In genomic region chr7:151137841-151138540, GRCh38 we compare ENCODE assay signal across 31 cellular contexts. TPM values are rescaled to one million over a fixed set of nuclear protein-coding genes. Genes with fewer than 3 reads are reported as not detected.
DNase-seq lines count a peak whose midpoint lies in the region; ATAC-seq, FAIRE-seq and TF ChIP-seq lines count a peak whose summit lies in the region.
"Had no signal": no experiment of that assay in that cellular context is flagged by ENCODE, and none has a peak within 500 bp of the region (broad histone marks: within the 10 kb centered on the region; RNA-seq: fewer than 3 reads in every experiment).

No MANE protein-coding gene starts in this region.

- H3K27me3 ChIP-seq in SK-N-SH (ENCODE audit: insufficient read depth): no peaks in the 10 kb centered on the region
- no peaks in the 10 kb centered on the region for H3K27me3 ChIP-seq in endodermal cell (ENCODE audit: control insufficient read depth, insufficient read depth, low read length, poor library complexity, severe bottlenecking)
- H3K27me3 ChIP-seq in small intestine (ENCODE audit: control insufficient read depth in 2 of 2, insufficient read depth in 2 of 2, low read length in 2 of 2): no peaks in the 10 kb centered on the region
- H3K27me3 ChIP-seq: pancreas, SJCRH30, stomach, upper lobe of left lung had no signal

- H3K27ac ChIP-seq in SK-N-SH (ENCODE audit: low read depth in 2 of 2, low read length in 1 of 2) (no peak overlapping the region; a peak in 1 of 4 replicates), endodermal cell (ENCODE audit: low read depth, low read length) (no peak overlapping the region), small intestine (ENCODE audit: low read depth in 1 of 2, low read length in 1 of 2) (no peak overlapping the region)
- H3K27ac ChIP-seq: 22Rv1, epithelial cell of prostate, pancreas, SJCRH30, stomach, upper lobe of left lung had no signal

- H3K27me3 Mint-ChIP-seq in endodermal cell (ENCODE audit: insufficient read depth): no peaks in the 10 kb centered on the region
- H3K27me3 Mint-ChIP-seq: activated naive CD8-positive, alpha-beta T cell treated with anti-CD3 and anti-CD28 coated beads, Interleukin-2, amount 50 U/mL, for 24 hours; T-helper 17 cell had no signal

- peaks cover 47% of the 10 kb centered on the region for H3K36me3 Mint-ChIP-seq in endodermal cell (ENCODE audit: low read depth)

- TF ChIP-seq EP300 in SK-N-SH (IDR thresholded peaks at IDR 0.05; ENCODE audit: borderline replicate concordance in 1 of 2, low read depth in 1 of 2, low read length in 1 of 2): no peak

- no peak overlapping the region for H3K4me3 Mint-ChIP-seq in endodermal cell
- H3K4me3 Mint-ChIP-seq: activated CD8-positive, alpha-beta T cell treated with anti-CD3 and anti-CD28 coated beads, Interleukin-2, amount 10 ng/mL, durations not matched to agents 7 days and 5 days; activated naive CD8-positive, alpha-beta T cell treated with anti-CD3 and anti-CD28 coated beads, Interleukin-2, amount 50 U/mL, for 24 hours; brain; T-helper 17 cell had no signal

- ATAC-seq in SK-N-SH treated with all-trans-retinoic acid at 6 μM for 48 hours: no peak
- no peak for ATAC-seq in sciatic nerve
- no peak for ATAC-seq in GM18511 (IDR thresholded peaks at IDR 0.05; ENCODE audit: unreplicated experiment)
- ATAC-seq: activated CD8-positive, alpha-beta T cell treated with anti-CD3 and anti-CD28 coated beads, Interleukin-2, amount 10 ng/mL, durations not matched to agents 7 days and 5 days; activated naive CD8-positive, alpha-beta T cell treated with anti-CD3 and anti-CD28 coated beads, Interleukin-2, amount 50 U/mL, for 24 hours; left colon; pancreas; T-helper 17 cell had no signal

- CTCF ChIA-PET in SK-N-SH (lab: Yijun Ruan, JAX): interaction anchor here (0.9 to 10.0 kb wide), 8 partner anchors 10 to 107 kb away, joined by 3 to 73 read pairs (median 10); partner anchors contain the start of gene GBX1

- H3K36me3 ChIP-seq in SK-N-SH (replicated peaks in 1 of 2; ENCODE audit: control insufficient read depth in 1 of 2, insufficient read depth in 2 of 2, low read length in 1 of 2) (peaks cover 9 to 93% of the 10 kb centered on the region in 2 experiments), endodermal cell (ENCODE audit: control insufficient read depth, insufficient read depth, low read length) (peaks cover 42% of the 10 kb centered on the region), small intestine (ENCODE audit: control insufficient read depth in 2 of 2, insufficient read depth in 2 of 2, low read length in 2 of 2) (peaks cover 5 to 9% of the 10 kb centered on the region in 2 donors)

- H3K4me1 Mint-ChIP-seq in endodermal cell: peaks cover 30% of the 10 kb centered on the region
- H3K4me1 Mint-ChIP-seq: activated naive CD8-positive, alpha-beta T cell treated with anti-CD3 and anti-CD28 coated beads, Interleukin-2, amount 50 U/mL, for 24 hours had no signal

- no peaks in the 10 kb centered on the region for H3K9me2 ChIP-seq in SK-N-SH

- no peak overlapping the region for H2AFZ ChIP-seq in SK-N-SH (ENCODE audit: low read depth)

- H3K9ac ChIP-seq in SK-N-SH (no peak overlapping the region), endodermal cell (ENCODE audit: extremely low read depth, low read length, poor library complexity, severe bottlenecking) (no peak overlapping the region)

- H3K4me1 ChIP-seq in SK-N-SH (ENCODE audit: control insufficient read depth in 1 of 2, insufficient read depth in 2 of 2, low read depth in 1 of 2, low read length in 1 of 2) (peaks cover 0 to 15% of the 10 kb centered on the region in 2 experiments; a peak in 1 of 4 replicates), endodermal cell (ENCODE audit: control insufficient read depth, insufficient read depth, low read length) (no peaks in the 10 kb centered on the region), small intestine (ENCODE audit: control insufficient read depth in 2 of 2, insufficient read depth in 1 of 2, low read depth in 1 of 2, low read length in 1 of 2) (no peaks in the 10 kb centered on the region)
- H3K4me1 ChIP-seq: Caco-2, pancreas, SJCRH30, upper lobe of left lung had no signal

- TF ChIP-seq RAD21 in SK-N-SH (IDR thresholded peaks at IDR 0.05; ENCODE audit: low read length): no peak

- TF ChIP-seq CTCF in SK-N-SH (IDR thresholded peaks at IDR 0.05) (no peak), endodermal cell (conservative IDR thresholded peaks at IDR 0.05) (no peak)

- no peaks in the 10 kb centered on the region for H3K79me2 ChIP-seq in SK-N-SH (ENCODE audit: insufficient read depth)

- intact Hi-C loops in sciatic nerve (cut with DNase I): loop anchor here (5.0 kb wide), 1 partner anchor 34 kb away; no protein-coding TSS in a partner anchor

- H3K9me3 Mint-ChIP-seq in endodermal cell: no peaks in the 10 kb centered on the region
- H3K9me3 Mint-ChIP-seq: activated naive CD8-positive, alpha-beta T cell treated with anti-CD3 and anti-CD28 coated beads, Interleukin-2, amount 50 U/mL, for 24 hours had no signal

- no peak overlapping the region for H3K4me3 ChIP-seq in SK-N-SH (ENCODE audit: low read depth in 2 of 2, low read length in 1 of 2)
- no peak overlapping the region for H3K4me3 ChIP-seq in endodermal cell (ENCODE audit: low read length)
- H3K4me3 ChIP-seq in small intestine (ENCODE audit: low read depth in 1 of 2, low read length in 2 of 2): no peak overlapping the region
- H3K4me3 ChIP-seq: pancreas, SJCRH30, stomach, upper lobe of left lung had no signal

- no peak overlapping the region for H3K4me2 ChIP-seq in SK-N-SH

- DNase-seq in SK-N-SH (peak; percentile 63), endodermal cell (peak; percentile 73), iPS-NIHi11 (ENCODE audit: low spot score) (peak; percentile 55), sciatic nerve (ENCODE audit: low spot score) (peak; percentile 49), small intestine (no peak)
- no peak for DNase-seq in central memory CD4-positive, alpha-beta T cell
- DNase-seq: activated CD8-positive, alpha-beta T cell treated with anti-CD3 and anti-CD28 coated beads, Interleukin-2, amount 10 ng/mL, durations not matched to agents 7 days and 5 days; activated naive CD8-positive, alpha-beta T cell treated with anti-CD3 and anti-CD28 coated beads, Interleukin-2, amount 50 U/mL, for 24 hours; AML-193; dermis blood vessel endothelial cell; foreskin fibroblast; IMR-90; left colon; NCI-H1436 treated with DMSO at 0.1 percent for 48 hours; NCI-H2171; NCI-H748 treated with DMSO at 0.1 percent for 48 hours; stomach; upper lobe of left lung had no signal

- H3K9me3 ChIP-seq in SK-N-SH: no peaks in the 10 kb centered on the region
- H3K9me3 ChIP-seq in endodermal cell (ENCODE audit: control insufficient read depth, low read length): no peaks in the 10 kb centered on the region
- H3K9me3 ChIP-seq in small intestine (ENCODE audit: control insufficient read depth, low read depth): no peaks in the 10 kb centered on the region
- H3K9me3 ChIP-seq: Caco-2, pancreas, SJCRH30, stomach, upper lobe of left lung had no signal

- 95% methylated on average over 10 of the region's 21 CpGs for WGBS in SK-N-SH (ENCODE audit: low lambda C conversion rate)
- WGBS in endodermal cell (ENCODE audit: insufficient coverage in 1 of 2, insufficient read length in 1 of 2), 2 experiments: 73 to 76% methylated on average over 17 to 21 of the region's 21 CpGs
- 89 to 96% (median 91%) methylated on average over 21 of the region's 21 CpGs for WGBS in small intestine, 3 donors

- no peaks in the 10 kb centered on the region for H3F3A ChIP-seq in SK-N-SH (replicated peaks; ENCODE audit: insufficient read depth)

- FAIRE-seq in small intestine (lab: Jason Lieb, UNC): no peak
- FAIRE-seq: pancreas had no signal

- no peak overlapping the region for H3K27ac Mint-ChIP-seq in endodermal cell
- H3K27ac Mint-ChIP-seq: activated CD8-positive, alpha-beta T cell treated with anti-CD3 and anti-CD28 coated beads, Interleukin-2, amount 10 ng/mL, durations not matched to agents 7 days and 5 days; activated naive CD8-positive, alpha-beta T cell treated with anti-CD3 and anti-CD28 coated beads, Interleukin-2, amount 50 U/mL, for 24 hours; T-helper 17 cell had no signal

- H4K20me1 ChIP-seq in SK-N-SH (ENCODE audit: insufficient read depth): no peaks in the 10 kb centered on the region

- POLR2A ChIA-PET in SK-N-SH (lab: Yijun Ruan, JAX): no interaction called here

RNA-seq across cellular contexts. Expression of gene GBX1, which starts 29.5 kb away (rescaled TPM):
- polyA plus RNA-seq in SK-N-SH (2012; rRNA removed): not detected in 2 replicates
- not detected in 2 replicates for polyA plus RNA-seq in SK-N-SH (2012; cell fraction: cytosol; rRNA removed)
- polyA plus RNA-seq in SK-N-SH (2012; cell fraction: nucleus; rRNA removed): not detected in 2 replicates
- total RNA-seq in endodermal cell: not detected
- 1.00 TPM for polyA plus RNA-seq in endodermal cell (2013, experiment 1 of 2)
- polyA plus RNA-seq in endodermal cell (2013, experiment 2 of 2): 0.75 TPM
- not detected for total RNA-seq in sciatic nerve
- polyA plus RNA-seq in small intestine: not detected
- total RNA-seq: activated CD8-positive, alpha-beta T cell treated with anti-CD3 and anti-CD28 coated beads, Interleukin-2, amount 10 ng/mL, durations not matched to agents 7 days and 5 days; Caco-2; dermis blood vessel endothelial cell; H4; IMR-90; left colon; MCF 10A; myocyte; OCI-LY7; pancreas; stomach; T-helper 17 cell; upper lobe of left lung had no signal
- polyA plus RNA-seq: IMR-90, pancreas, stomach had no signal

RNA-seq across cellular contexts. Expression of gene ASB10, which starts 49.1 kb away (rescaled TPM):
- polyA plus RNA-seq in SK-N-SH (2012; rRNA removed) (not detected in 2 replicates), small intestine (not detected)
- not detected in 2 replicates for polyA plus RNA-seq in SK-N-SH (2012; cell fraction: cytosol; rRNA removed)
- polyA plus RNA-seq in SK-N-SH (2012; cell fraction: nucleus; rRNA removed): not detected in 2 replicates
- total RNA-seq in endodermal cell (not detected), sciatic nerve (not detected)
- polyA plus RNA-seq in endodermal cell (2013, experiment 1 of 2): not detected
- not detected for polyA plus RNA-seq in endodermal cell (2013, experiment 2 of 2)
- total RNA-seq: activated CD8-positive, alpha-beta T cell treated with anti-CD3 and anti-CD28 coated beads, Interleukin-2, amount 10 ng/mL, durations not matched to agents 7 days and 5 days; Caco-2; dermis blood vessel endothelial cell; H4; IMR-90; left colon; MCF 10A; OCI-LY7; pancreas; SJCRH30; stomach; T-helper 17 cell; upper lobe of left lung had no signal
- polyA plus RNA-seq: IMR-90, pancreas had no signal

RNA-seq across cellular contexts. Expression of gene AGAP3, which starts 51.7 kb away (rescaled TPM):
- polyA plus RNA-seq in SK-N-SH (2012; rRNA removed) (108 and 126 TPM in 2 replicates), small intestine (10 to 100 TPM; 46.5 to 57.9 (median 54.9) TPM)
- 61.7 and 84.8 TPM in 2 replicates for polyA plus RNA-seq in SK-N-SH (2012; cell fraction: cytosol; rRNA removed)
- polyA plus RNA-seq in SK-N-SH (2012; cell fraction: nucleus; rRNA removed): 361 and 701 TPM in 2 replicates
- total RNA-seq in endodermal cell (100 to 1,000 TPM; 113 to 116 TPM), sciatic nerve (99.7 TPM)
- polyA plus RNA-seq in endodermal cell (2013, experiment 1 of 2): 65.6 TPM
- polyA plus RNA-seq in endodermal cell (2013, experiment 2 of 2): 64.1 TPM

RNA-seq across cellular contexts. Expression of gene TMUB1, which starts 54.7 kb away (rescaled TPM):
- polyA plus RNA-seq in SK-N-SH (2012; rRNA removed): 37.8 and 60.6 TPM in 2 replicates
- polyA plus RNA-seq in SK-N-SH (2012; cell fraction: cytosol; rRNA removed): 21.7 and 37.0 TPM in 2 replicates
- 58.0 and 66.2 TPM in 2 replicates for polyA plus RNA-seq in SK-N-SH (2012; cell fraction: nucleus; rRNA removed)
- 10 to 100 TPM; 48.1 to 52.6 TPM for total RNA-seq in endodermal cell
- polyA plus RNA-seq in endodermal cell (2013, experiment 1 of 2): 42.7 TPM
- 41.2 TPM for polyA plus RNA-seq in endodermal cell (2013, experiment 2 of 2)
- total RNA-seq in sciatic nerve: 27.8 TPM
- polyA plus RNA-seq in small intestine: 100 to 1,000 TPM in 1 of 3 donors, 10 to 100 TPM in 2; 66.4 to 144 (median 77.4) TPM

RNA-seq across cellular contexts. Expression of gene FASTK, which starts 57.4 kb away (rescaled TPM):
- 125 and 148 TPM in 2 replicates for polyA plus RNA-seq in SK-N-SH (2012; rRNA removed)
- 34.4 and 60.5 TPM in 2 replicates for polyA plus RNA-seq in SK-N-SH (2012; cell fraction: cytosol; rRNA removed)
- polyA plus RNA-seq in SK-N-SH (2012; cell fraction: nucleus; rRNA removed): 699 and 1,159 TPM in 2 replicates
- total RNA-seq in endodermal cell: 10 to 100 TPM; 64.0 to 71.0 TPM
- polyA plus RNA-seq in endodermal cell (2013, experiment 1 of 2): 62.8 TPM
- polyA plus RNA-seq in endodermal cell (2013, experiment 2 of 2): 53.4 TPM
- 57.9 TPM for total RNA-seq in sciatic nerve
- 100 to 1,000 TPM; 114 to 248 (median 139) TPM for polyA plus RNA-seq in small intestine

Comparison
In these comparisons a context has a peak if more than half of its experiments do, and no peak if none do; other contexts are left out.
1. DNase-seq: peak in SK-N-SH (single experiment), endodermal cell (single experiment), iPS-NIHi11 (single experiment) and sciatic nerve (single experiment); none in small intestine (single experiment) and central memory CD4-positive, alpha-beta T cell (single experiment).